ENCODE assay signal across 8 cellular contexts in genomic region chr22:37518509-37519267, GRCh38. TPM values are rescaled to one million over a fixed set of nuclear protein-coding genes. Genes with fewer than 3 reads are reported as not detected.
DNase-seq lines count a peak whose midpoint lies in the region; ATAC-seq and TF ChIP-seq lines count a peak whose summit lies in the region.

No MANE protein-coding gene starts in this region.

- intact Hi-C loops in PC-3 (cut with micrococcal nuclease), result no loop called here

- H3K36me3 ChIP-seq in BJ (ENCODE audit: control insufficient read depth, insufficient read depth, low read length) (no peaks in the 10 kb centered on the region), PC-3 (ENCODE audit: low read depth, low read length) (peaks cover 9% of the 10 kb centered on the region)

- H3K4me3 ChIP-seq in BJ (ENCODE audit: low read depth, low read length), result peak overlapping the region; percentile 54
- H3K4me3 ChIP-seq in PC-3 (ENCODE audit: low read length), result peak overlapping the region; percentile 81

- POLR2A ChIA-PET in BJ (lab: Charles Lee) (interaction anchor here (0.6 kb wide), 2 partner anchors 39 to 137 kb away, joined by 3 read pairs; no protein-coding TSS in a partner anchor), PC-3 (lab: Charles Lee; ENCODE audit: unreplicated experiment) (no interaction called here)

- DNase-seq in BJ (ENCODE audit: low read depth), result no peak
- no peak for DNase-seq in PC-3
- DNase-seq in epithelial cell of prostate (ENCODE audit: low read depth, low spot score), result no peak
- peak; percentile 39 for DNase-seq in neural crest cell (ENCODE audit: low read depth, low spot score)
- DNase-seq in NCI-H1930 (lab: John Stamatoyannopoulos, UW), result no peak
- DNase-seq in putamen (ENCODE audit: low spot score), result no peak

- peaks cover 21% of the 10 kb centered on the region for H3K4me1 Mint-ChIP-seq in neural crest cell

- H3K4me1 ChIP-seq in PC-3 (ENCODE audit: insufficient read depth, low read length), result peaks cover 4% of the 10 kb centered on the region; the same call in 1 of the 2 replicates

- H3K27ac Mint-ChIP-seq in neural crest cell (ENCODE audit: unreplicated experiment), result no peak overlapping the region

- no peaks in the 10 kb centered on the region for H3K9me2 ChIP-seq in PC-3 (replicated peaks; ENCODE audit: low read length)

- peaks cover 35% of the 10 kb centered on the region for H3K27me3 Mint-ChIP-seq in neural crest cell (ENCODE audit: low read depth)

- H3K9ac ChIP-seq in PC-3 (ENCODE audit: low read length), result peak overlapping the region; percentile 71

- H3K9me3 Mint-ChIP-seq in neural crest cell, result no peaks in the 10 kb centered on the region

- peak overlapping the region; percentile 97 for H3K4me2 ChIP-seq in PC-3 (ENCODE audit: low read length)

- BruUV-seq in PC-3 (replicated peaks; lab: Mats Ljungman, UMichigan), result no TSS peak

- H3K4me3 Mint-ChIP-seq in neural crest cell, result peak overlapping the region; percentile 85

- ATAC-seq in PC-3, result peak; percentile 39
- no peak for ATAC-seq in GM18505 (IDR thresholded peaks at IDR 0.05; ENCODE audit: unreplicated experiment)
- no peak for ATAC-seq in GM21825 (IDR thresholded peaks at IDR 0.05; ENCODE audit: unreplicated experiment)

- CTCF ChIA-PET in BJ (lab: Yijun Ruan, JAX), result interaction anchor here (0.6 to 1.6 kb wide), 2 partner anchors 10 to 45 kb away, joined by 3 read pairs; no protein-coding TSS in a partner anchor
- CTCF ChIA-PET in PC-3 (lab: Charles Lee), result no interaction called here

- no peaks in the 10 kb centered on the region for H3K27me3 ChIP-seq in BJ (ENCODE audit: control insufficient read depth, insufficient read depth, low read length)
- H3K27me3 ChIP-seq in PC-3 (ENCODE audit: low read length), result no peaks in the 10 kb centered on the region

- H3F3A ChIP-seq in PC-3 (ENCODE audit: low read length, unreplicated experiment), result no peaks in the 10 kb centered on the region

- peak overlapping the region; percentile 64 for H2AFZ ChIP-seq in PC-3 (ENCODE audit: low read length)

- no peaks in the 10 kb centered on the region for H3K36me3 Mint-ChIP-seq in neural crest cell (ENCODE audit: low read depth)

- TF ChIP-seq CTCF in BJ (IDR thresholded peaks at IDR 0.05; ENCODE audit: insufficient read depth, low read depth, low read length) (no peak), PC-3 (conservative IDR thresholded peaks at IDR 0.05; ENCODE audit: low read depth, low read length) (no peak), neural crest cell (conservative IDR thresholded peaks at IDR 0.05) (no peak)

- no peaks in the 10 kb centered on the region for H3K9me3 ChIP-seq in PC-3 (ENCODE audit: low read length)

- H3K79me2 ChIP-seq in PC-3 (ENCODE audit: low read length), result peaks cover 30% of the 10 kb centered on the region

- H4K20me1 ChIP-seq in PC-3 (ENCODE audit: low read length), result no peaks in the 10 kb centered on the region

- TF ChIP-seq POLR2A in GM18505 (IDR thresholded peaks at IDR 0.05; ENCODE audit: borderline replicate concordance, extremely low read depth, insufficient read depth, insufficient read length), result no peak

- H3K27ac ChIP-seq in PC-3 (ENCODE audit: low read length) (no peak overlapping the region), epithelial cell of prostate (peak overlapping the region; percentile 76)

RNA-seq across cellular contexts. Expression of gene CARD10, which starts 0.5 kb away (rescaled TPM):
- 2.3 and 4.5 TPM in 2 replicates for polyA plus RNA-seq in BJ (2011; rRNA removed)
- 3.6 and 3.9 TPM in 2 replicates for polyA minus RNA-seq in BJ (2011; rRNA and poly(A)+ RNA removed)
- total RNA-seq in PC-3 (2014; rRNA removed) (20.7 and 26.3 TPM in 2 replicates), neural crest cell (7.0 and 7.3 TPM in 2 replicates)

RNA-seq across cellular contexts. Expression of gene MFNG, which starts 32.5 kb away (rescaled TPM):
- polyA plus RNA-seq in BJ (2011; rRNA removed), result not detected in 2 replicates
- not detected in 2 replicates for polyA minus RNA-seq in BJ (2011; rRNA and poly(A)+ RNA removed)
- total RNA-seq in PC-3 (2014; rRNA removed) (1.7 and 2.4 TPM in 2 replicates), neural crest cell (3.2 and 4.7 TPM in 2 replicates)

RNA-seq across cellular contexts. Expression of gene CDC42EP1, which starts 41.6 kb away (rescaled TPM):
- polyA plus RNA-seq in BJ (2011; rRNA removed), result 19.1 and 36.3 TPM in 2 replicates
- 17.2 and 25.5 TPM in 2 replicates for polyA minus RNA-seq in BJ (2011; rRNA and poly(A)+ RNA removed)
- total RNA-seq in PC-3 (2014; rRNA removed) (43.9 and 47.4 TPM in 2 replicates), neural crest cell (22.6 and 26.1 TPM in 2 replicates)
